Comparison of ENCODE assay signal across 7 cellular contexts in the genomic region with DNA sequence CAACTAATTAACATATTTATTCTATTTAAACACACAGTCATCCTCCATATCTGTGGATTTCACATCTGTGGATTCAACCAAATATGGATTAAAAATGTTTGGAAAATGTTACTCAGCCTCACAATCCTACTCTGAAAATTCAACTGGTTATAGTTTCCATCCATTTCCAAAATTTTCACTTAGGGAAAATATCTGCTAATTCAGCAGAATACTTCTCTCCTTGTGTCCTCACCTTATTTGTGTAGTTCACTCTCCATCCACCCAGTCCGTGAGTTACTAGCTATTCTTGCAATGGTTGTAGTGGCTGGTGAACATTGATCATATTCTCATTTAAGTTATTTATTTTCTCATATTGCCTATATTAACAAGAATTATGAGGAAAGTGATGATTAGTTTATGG.
"Had no signal": no experiment of that assay in that cellular context is flagged by ENCODE, and none has a peak within 500 bp of the region (broad histone marks: within the 10 kb centered on the region; RNA-seq: fewer than 3 reads in every experiment).

No MANE protein-coding gene starts in this region.

- H3K4me2 ChIP-seq: KMS-11 had no signal

- FAIRE-seq: HTR-8/SVneo had no signal

- H3K9ac ChIP-seq: KMS-11 had no signal

- DNase-seq: Karpas-422, KBM-7, KG1 had no signal

- H3K27ac ChIP-seq: HL-60, KMS-11 had no signal

- H3K4me1 Mint-ChIP-seq: IgD-negative memory B cell had no signal

- H3K27ac Mint-ChIP-seq: IgD-negative memory B cell had no signal

- H3K4me3 Mint-ChIP-seq: IgD-negative memory B cell had no signal
